In genomic region chr12:126914170-126914796, GRCh38 we compare ENCODE assay signal across 18 cellular contexts.
"Had no signal": no experiment of that assay in that cellular context is flagged by ENCODE, and none has a peak within 500 bp of the region (broad histone marks: within the 10 kb centered on the region; RNA-seq: fewer than 3 reads in every experiment).

No MANE protein-coding gene starts in this region.

- H3K27me3 Mint-ChIP-seq: naive B cell had no signal

- DNase-seq: cortex of kidney; dorsolateral prefrontal cortex; effector CD8-positive, alpha-beta T cell; foreskin melanocyte; head of caudate nucleus; hippocampal formation; kidney glomerular epithelial cell; left ventricle myocardium superior; mesendoderm; naive B cell; nephron progenitor cell; posterior cingulate gyrus; stimulated activated CD4-positive, alpha-beta T cell treated with anti-CD3 and anti-CD28 coated beads, Interleukin-2, amount 100 ng/mL, for 48 hours; stimulated activated naive CD4-positive, alpha-beta T cell treated with Interleukin-2 at 50 U/mL for 16 hours; trophoblast cell had no signal

- H3K9me3 ChIP-seq: neutrophil had no signal

- H3K4me1 ChIP-seq: right atrium auricular region had no signal

- H3K27me3 ChIP-seq: neutrophil, right atrium auricular region had no signal

- H3K36me3 ChIP-seq: neutrophil, right atrium auricular region had no signal

- H3K36me3 Mint-ChIP-seq: naive B cell had no signal

- ATAC-seq: left ventricle myocardium superior had no signal

- H3K27ac Mint-ChIP-seq: naive B cell, nephron progenitor cell had no signal

- H3K4me3 ChIP-seq: dorsolateral prefrontal cortex, right atrium auricular region, smooth muscle cell had no signal

- H3K27ac ChIP-seq: dorsolateral prefrontal cortex, neutrophil, right atrium auricular region had no signal

- H3K4me3 Mint-ChIP-seq: naive B cell, nephron progenitor cell had no signal

- H3K4me1 Mint-ChIP-seq: naive B cell, nephron progenitor cell had no signal

- H3K4me2 ChIP-seq: smooth muscle cell had no signal
